In the genomic region with DNA sequence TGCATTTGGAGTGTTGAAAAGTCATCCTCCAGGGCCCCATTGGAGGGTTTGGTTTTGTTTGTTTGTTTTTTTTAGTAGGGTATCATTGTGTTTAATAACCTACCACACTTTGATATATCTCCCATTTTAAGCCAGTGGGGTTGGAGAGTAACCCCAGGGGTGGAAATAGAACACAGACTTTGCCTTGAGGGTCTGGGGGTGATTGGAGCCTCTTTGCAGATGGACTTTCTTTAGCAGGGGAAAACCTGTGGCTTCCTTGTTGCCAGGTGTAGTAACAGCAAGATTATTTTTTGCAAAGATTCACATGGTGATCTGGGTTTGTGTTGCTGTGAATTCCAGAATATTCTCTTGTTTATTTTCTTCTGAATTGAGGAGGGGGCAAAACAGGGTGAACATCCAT, we compare ENCODE assay signal across 8 cellular contexts. TPM values are rescaled to one million over a fixed set of nuclear protein-coding genes. Genes with fewer than 3 reads are reported as not detected.
DNase-seq lines count a peak whose midpoint lies in the region; ATAC-seq and TF ChIP-seq lines count a peak whose summit lies in the region.

No MANE protein-coding gene starts in this region.

- H3K4me2 ChIP-seq in mesendoderm (ENCODE audit: low read length): peak overlapping the region; percentile 93

- H2AK5ac ChIP-seq in mesendoderm (ENCODE audit: low read length): no peak overlapping the region

- H4K5ac ChIP-seq in mesendoderm (ENCODE audit: low read length): no peak overlapping the region

- no peak overlapping the region for H2BK120ac ChIP-seq in mesendoderm (ENCODE audit: low read depth, low read length)

- TF ChIP-seq CTCF in heart left ventricle (IDR thresholded peaks at IDR 0.05) (no peak), body of pancreas (IDR thresholded peaks at IDR 0.05) (no peak), vagina (IDR thresholded peaks at IDR 0.05) (no peak)

- H3K36me3 ChIP-seq in heart left ventricle (no peaks in the 10 kb centered on the region), body of pancreas (replicated peaks in 1 of 2; ENCODE audit: insufficient read depth in 1 of 2, low read depth in 2 of 2) (no peaks in the 10 kb centered on the region), mesendoderm (ENCODE audit: control insufficient read depth, insufficient read depth, low read length) (no peaks in the 10 kb centered on the region), vagina (no peaks in the 10 kb centered on the region)

- H3K4me1 ChIP-seq in heart left ventricle (peaks cover 0 to 60% (median 21%) of the 10 kb centered on the region in 12 donors), body of pancreas (peaks cover 31% of the 10 kb centered on the region), mesendoderm (ENCODE audit: control insufficient read depth, low read depth, low read length) (no peaks in the 10 kb centered on the region), vagina (peaks cover 45% of the 10 kb centered on the region)

- intact Hi-C loops in heart left ventricle (cut with DNase I) (loop anchor here in 3 of 10 donors (5.0 to 10.0 kb wide), 3 partner anchors 56 to 104 kb away; no protein-coding TSS in a partner anchor), Right ventricle myocardium superior (cut with DNase I) (loop anchor here (5.0 kb wide), 1 partner anchor 61 kb away; no protein-coding TSS in a partner anchor), body of pancreas (cut with DNase I) (no loop called here), vagina (cut with DNase I) (loop anchor here (5.0 kb wide), 1 partner anchor 71 kb away; no protein-coding TSS in a partner anchor)

- peaks cover 61% of the 10 kb centered on the region for H3K79me2 ChIP-seq in mesendoderm (ENCODE audit: control insufficient read depth, insufficient read depth, low read length)

- peaks cover 20% of the 10 kb centered on the region for H3K79me1 ChIP-seq in mesendoderm (ENCODE audit: low read length)

- H3K23ac ChIP-seq in mesendoderm (ENCODE audit: low read length): no peak overlapping the region

- DNase-seq in heart left ventricle (no peak), Right ventricle myocardium superior (no peak), body of pancreas (no peak), mesendoderm (no peak), vagina (ENCODE audit: extremely low spot score in 2 of 2) (no peak), HuH-7.5 (ENCODE audit: low spot score) (no peak)
- DNase-seq in stimulated activated CD4-positive, alpha-beta T cell treated with anti-CD3 and anti-CD28 coated beads, Interleukin-1b, Interleukin-23, amount 100 ng/mL, for 48 hours: no peak

- peak overlapping the region in 11 of 12 donors; percentile 15 to 87 (median 78) for H3K27ac ChIP-seq in heart left ventricle
- H3K27ac ChIP-seq in body of pancreas: peak overlapping the region in 3 of 4 donors; percentile 71 to 78 (median 77)
- no peak overlapping the region for H3K27ac ChIP-seq in mesendoderm (ENCODE audit: low read depth, low read length)
- peak overlapping the region; percentile 91 for H3K27ac ChIP-seq in vagina

- peak overlapping the region in 9 of 12 donors; percentile 70 to 98 (median 90) for H3K4me3 ChIP-seq in heart left ventricle
- no peak overlapping the region for H3K4me3 ChIP-seq in body of pancreas
- peak overlapping the region; percentile 79 for H3K4me3 ChIP-seq in mesendoderm (ENCODE audit: low read length)
- peak overlapping the region; percentile 77 to 93 for H3K4me3 ChIP-seq in vagina

- H3K18ac ChIP-seq in mesendoderm (ENCODE audit: low read length): no peak overlapping the region

- peak overlapping the region; percentile 84 for H3K4ac ChIP-seq in mesendoderm (ENCODE audit: low read depth, low read length)

- no peak overlapping the region for H2BK15ac ChIP-seq in mesendoderm (replicated peaks; ENCODE audit: low read depth)

- H4K8ac ChIP-seq in mesendoderm (ENCODE audit: low read depth, low read length): no peak overlapping the region

- TF ChIP-seq POLR2A in heart left ventricle (IDR thresholded peaks at IDR 0.05) (no peak), body of pancreas (IDR thresholded peaks at IDR 0.05) (no peak), vagina (IDR thresholded peaks at IDR 0.05) (no peak)

- H3K9me3 ChIP-seq in heart left ventricle (no peaks in the 10 kb centered on the region), body of pancreas (no peaks in the 10 kb centered on the region), vagina (no peaks in the 10 kb centered on the region)

- H3K27me3 ChIP-seq in heart left ventricle (no peaks in the 10 kb centered on the region), body of pancreas (no peaks in the 10 kb centered on the region), mesendoderm (ENCODE audit: insufficient read depth, low read length, poor library complexity) (no peaks in the 10 kb centered on the region), vagina (no peaks in the 10 kb centered on the region)

- ATAC-seq in heart left ventricle (no peak), Right ventricle myocardium superior (ENCODE audit: poor library complexity) (no peak), body of pancreas (no peak), GM21786 (IDR thresholded peaks at IDR 0.05; ENCODE audit: unreplicated experiment) (no peak)

- H3K9ac ChIP-seq in mesendoderm (ENCODE audit: low read length): peak overlapping the region; percentile 94

- H2BK5ac ChIP-seq in mesendoderm (ENCODE audit: low read length): no peak overlapping the region

- H3K56ac ChIP-seq in mesendoderm (ENCODE audit: low read length): peak overlapping the region; percentile 97

RNA-seq across cellular contexts. Expression of a gene that starts 1.5 kb away (rescaled TPM):
- total RNA-seq in heart left ventricle (10 to 100 TPM; 14.4 to 28.0 (median 24.0) TPM), Right ventricle myocardium superior (24.4 TPM), body of pancreas (10 to 100 TPM; 12.7 to 23.1 TPM), vagina (47.9 TPM)
- polyA plus RNA-seq in heart left ventricle: 10 to 100 TPM in 1 of 2 donors, 1 to 10 TPM in 1; 8.1 to 10.8 TPM
- 22.5 TPM for polyA plus RNA-seq in mesendoderm (2013, experiment 1 of 2)
- 22.3 TPM for polyA plus RNA-seq in mesendoderm (2013, experiment 2 of 2)

Comparison
In these comparisons a context has a peak if more than half of its experiments do, and no peak if none do; other contexts are left out.
1. H3K4me3 ChIP-seq: peak in heart left ventricle (9 of 12), mesendoderm (single experiment) and vagina (2 of 2); none in body of pancreas (0 of 2).